ENCODE assay signal across 1 cellular context in the genomic region with DNA sequence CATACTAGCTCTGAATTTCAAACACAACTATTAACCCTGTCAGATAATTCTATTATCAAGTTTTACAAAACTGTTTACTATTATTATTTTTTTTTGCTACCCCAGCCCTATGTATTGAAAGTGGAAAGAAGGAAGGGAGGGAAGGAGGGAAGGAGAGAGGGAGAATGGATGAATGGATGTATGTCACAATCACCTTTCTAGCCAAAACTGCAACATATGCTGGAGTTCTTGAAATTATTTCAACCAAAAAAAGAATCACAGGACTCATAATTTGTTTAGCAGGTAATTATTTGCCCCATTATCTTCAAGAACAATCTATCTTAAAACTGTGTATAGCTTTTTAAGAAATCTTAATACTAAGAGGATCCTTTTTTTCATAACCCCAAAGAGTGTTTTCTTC.
TF ChIP-seq lines count a peak whose summit lies in the region.

No MANE protein-coding gene starts in this region.

TF ChIP-seq in WTC11, 78 proteins besides CTCF, POLR2A, EP300 and RAD21 (continued from another document):
- TF ChIP-seq, protein P1, sequence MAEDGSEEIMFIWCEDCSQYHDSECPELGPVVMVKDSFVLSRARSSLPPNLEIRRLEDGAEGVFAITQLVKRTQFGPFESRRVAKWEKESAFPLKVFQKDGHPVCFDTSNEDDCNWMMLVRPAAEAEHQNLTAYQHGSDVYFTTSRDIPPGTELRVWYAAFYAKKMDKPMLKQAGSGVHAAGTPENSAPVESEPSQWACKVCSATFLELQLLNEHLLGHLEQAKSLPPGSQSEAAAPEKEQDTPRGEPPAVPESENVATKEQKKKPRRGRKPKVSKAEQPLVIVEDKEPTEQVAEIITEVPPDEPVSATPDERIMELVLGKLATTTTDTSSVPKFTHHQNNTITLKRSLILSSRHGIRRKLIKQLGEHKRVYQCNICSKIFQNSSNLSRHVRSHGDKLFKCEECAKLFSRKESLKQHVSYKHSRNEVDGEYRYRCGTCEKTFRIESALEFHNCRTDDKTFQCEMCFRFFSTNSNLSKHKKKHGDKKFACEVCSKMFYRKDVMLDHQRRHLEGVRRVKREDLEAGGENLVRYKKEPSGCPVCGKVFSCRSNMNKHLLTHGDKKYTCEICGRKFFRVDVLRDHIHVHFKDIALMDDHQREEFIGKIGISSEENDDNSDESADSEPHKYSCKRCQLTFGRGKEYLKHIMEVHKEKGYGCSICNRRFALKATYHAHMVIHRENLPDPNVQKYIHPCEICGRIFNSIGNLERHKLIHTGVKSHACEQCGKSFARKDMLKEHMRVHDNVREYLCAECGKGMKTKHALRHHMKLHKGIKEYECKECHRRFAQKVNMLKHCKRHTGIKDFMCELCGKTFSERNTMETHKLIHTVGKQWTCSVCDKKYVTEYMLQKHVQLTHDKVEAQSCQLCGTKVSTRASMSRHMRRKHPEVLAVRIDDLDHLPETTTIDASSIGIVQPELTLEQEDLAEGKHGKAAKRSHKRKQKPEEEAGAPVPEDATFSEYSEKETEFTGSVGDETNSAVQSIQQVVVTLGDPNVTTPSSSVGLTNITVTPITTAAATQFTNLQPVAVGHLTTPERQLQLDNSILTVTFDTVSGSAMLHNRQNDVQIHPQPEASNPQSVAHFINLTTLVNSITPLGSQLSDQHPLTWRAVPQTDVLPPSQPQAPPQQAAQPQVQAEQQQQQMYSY (CRISPR knock-in tag; IDR thresholded peaks at IDR 0.05), result no peak
- TF ChIP-seq RELA (CRISPR knock-in tag; IDR thresholded peaks at IDR 0.05; ENCODE audit: borderline replicate concordance) (no peak), ZBTB21 (CRISPR knock-in tag; IDR thresholded peaks at IDR 0.05; ENCODE audit: borderline replicate concordance) (no peak), SMAD4 (CRISPR knock-in tag; IDR thresholded peaks at IDR 0.05) (no peak), GTF2I (CRISPR knock-in tag; conservative IDR thresholded peaks at IDR 0.05) (no peak), CBFB (CRISPR knock-in tag; IDR thresholded peaks at IDR 0.05; ENCODE audit: low read depth) (no peak), MXD4 (CRISPR knock-in tag; IDR thresholded peaks at IDR 0.05; ENCODE audit: borderline replicate concordance) (no peak), TEAD4 (CRISPR knock-in tag; IDR thresholded peaks at IDR 0.05) (no peak), ZNF138 (CRISPR knock-in tag; conservative IDR thresholded peaks at IDR 0.05) (no peak), JAZF1 (CRISPR knock-in tag; IDR thresholded peaks at IDR 0.05) (no peak)
- TF ChIP-seq, protein P2, sequence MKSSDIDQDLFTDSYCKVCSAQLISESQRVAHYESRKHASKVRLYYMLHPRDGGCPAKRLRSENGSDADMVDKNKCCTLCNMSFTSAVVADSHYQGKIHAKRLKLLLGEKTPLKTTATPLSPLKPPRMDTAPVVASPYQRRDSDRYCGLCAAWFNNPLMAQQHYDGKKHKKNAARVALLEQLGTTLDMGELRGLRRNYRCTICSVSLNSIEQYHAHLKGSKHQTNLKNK (CRISPR knock-in tag; IDR thresholded peaks at IDR 0.05), result no peak
- TF ChIP-seq, protein P3, sequence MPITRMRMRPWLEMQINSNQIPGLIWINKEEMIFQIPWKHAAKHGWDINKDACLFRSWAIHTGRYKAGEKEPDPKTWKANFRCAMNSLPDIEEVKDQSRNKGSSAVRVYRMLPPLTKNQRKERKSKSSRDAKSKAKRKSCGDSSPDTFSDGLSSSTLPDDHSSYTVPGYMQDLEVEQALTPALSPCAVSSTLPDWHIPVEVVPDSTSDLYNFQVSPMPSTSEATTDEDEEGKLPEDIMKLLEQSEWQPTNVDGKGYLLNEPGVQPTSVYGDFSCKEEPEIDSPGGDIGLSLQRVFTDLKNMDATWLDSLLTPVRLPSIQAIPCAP (CRISPR knock-in tag; IDR thresholded peaks at IDR 0.05), result no peak
- TF ChIP-seq, protein P4, sequence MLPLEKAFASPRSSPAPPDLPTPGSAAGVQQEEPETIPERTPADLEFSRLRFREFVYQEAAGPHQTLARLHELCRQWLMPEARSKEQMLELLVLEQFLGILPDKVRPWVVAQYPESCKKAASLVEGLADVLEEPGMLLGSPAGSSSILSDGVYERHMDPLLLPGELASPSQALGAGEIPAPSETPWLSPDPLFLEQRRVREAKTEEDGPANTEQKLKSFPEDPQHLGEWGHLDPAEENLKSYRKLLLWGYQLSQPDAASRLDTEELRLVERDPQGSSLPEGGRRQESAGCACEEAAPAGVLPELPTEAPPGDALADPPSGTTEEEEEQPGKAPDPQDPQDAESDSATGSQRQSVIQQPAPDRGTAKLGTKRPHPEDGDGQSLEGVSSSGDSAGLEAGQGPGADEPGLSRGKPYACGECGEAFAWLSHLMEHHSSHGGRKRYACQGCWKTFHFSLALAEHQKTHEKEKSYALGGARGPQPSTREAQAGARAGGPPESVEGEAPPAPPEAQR (CRISPR knock-in tag; IDR thresholded peaks at IDR 0.05), result no peak
- TF ChIP-seq, protein P5, sequence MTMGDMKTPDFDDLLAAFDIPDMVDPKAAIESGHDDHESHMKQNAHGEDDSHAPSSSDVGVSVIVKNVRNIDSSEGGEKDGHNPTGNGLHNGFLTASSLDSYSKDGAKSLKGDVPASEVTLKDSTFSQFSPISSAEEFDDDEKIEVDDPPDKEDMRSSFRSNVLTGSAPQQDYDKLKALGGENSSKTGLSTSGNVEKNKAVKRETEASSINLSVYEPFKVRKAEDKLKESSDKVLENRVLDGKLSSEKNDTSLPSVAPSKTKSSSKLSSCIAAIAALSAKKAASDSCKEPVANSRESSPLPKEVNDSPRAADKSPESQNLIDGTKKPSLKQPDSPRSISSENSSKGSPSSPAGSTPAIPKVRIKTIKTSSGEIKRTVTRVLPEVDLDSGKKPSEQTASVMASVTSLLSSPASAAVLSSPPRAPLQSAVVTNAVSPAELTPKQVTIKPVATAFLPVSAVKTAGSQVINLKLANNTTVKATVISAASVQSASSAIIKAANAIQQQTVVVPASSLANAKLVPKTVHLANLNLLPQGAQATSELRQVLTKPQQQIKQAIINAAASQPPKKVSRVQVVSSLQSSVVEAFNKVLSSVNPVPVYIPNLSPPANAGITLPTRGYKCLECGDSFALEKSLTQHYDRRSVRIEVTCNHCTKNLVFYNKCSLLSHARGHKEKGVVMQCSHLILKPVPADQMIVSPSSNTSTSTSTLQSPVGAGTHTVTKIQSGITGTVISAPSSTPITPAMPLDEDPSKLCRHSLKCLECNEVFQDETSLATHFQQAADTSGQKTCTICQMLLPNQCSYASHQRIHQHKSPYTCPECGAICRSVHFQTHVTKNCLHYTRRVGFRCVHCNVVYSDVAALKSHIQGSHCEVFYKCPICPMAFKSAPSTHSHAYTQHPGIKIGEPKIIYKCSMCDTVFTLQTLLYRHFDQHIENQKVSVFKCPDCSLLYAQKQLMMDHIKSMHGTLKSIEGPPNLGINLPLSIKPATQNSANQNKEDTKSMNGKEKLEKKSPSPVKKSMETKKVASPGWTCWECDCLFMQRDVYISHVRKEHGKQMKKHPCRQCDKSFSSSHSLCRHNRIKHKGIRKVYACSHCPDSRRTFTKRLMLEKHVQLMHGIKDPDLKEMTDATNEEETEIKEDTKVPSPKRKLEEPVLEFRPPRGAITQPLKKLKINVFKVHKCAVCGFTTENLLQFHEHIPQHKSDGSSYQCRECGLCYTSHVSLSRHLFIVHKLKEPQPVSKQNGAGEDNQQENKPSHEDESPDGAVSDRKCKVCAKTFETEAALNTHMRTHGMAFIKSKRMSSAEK (CRISPR knock-in tag; IDR thresholded peaks at IDR 0.05; ENCODE audit: borderline replicate concordance), result no peak
- TF ChIP-seq, protein P6, sequence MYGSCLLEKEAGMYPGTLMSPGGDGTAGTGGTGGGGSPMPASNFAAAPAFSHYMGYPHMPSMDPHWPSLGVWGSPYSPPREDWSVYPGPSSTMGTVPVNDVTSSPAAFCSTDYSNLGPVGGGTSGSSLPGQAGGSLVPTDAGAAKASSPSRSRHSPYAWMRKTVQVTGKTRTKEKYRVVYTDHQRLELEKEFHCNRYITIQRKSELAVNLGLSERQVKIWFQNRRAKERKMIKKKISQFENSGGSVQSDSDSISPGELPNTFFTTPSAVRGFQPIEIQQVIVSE (CRISPR knock-in tag; IDR thresholded peaks at IDR 0.05; ENCODE audit: borderline replicate concordance), result no peak
- TF ChIP-seq, protein P7, sequence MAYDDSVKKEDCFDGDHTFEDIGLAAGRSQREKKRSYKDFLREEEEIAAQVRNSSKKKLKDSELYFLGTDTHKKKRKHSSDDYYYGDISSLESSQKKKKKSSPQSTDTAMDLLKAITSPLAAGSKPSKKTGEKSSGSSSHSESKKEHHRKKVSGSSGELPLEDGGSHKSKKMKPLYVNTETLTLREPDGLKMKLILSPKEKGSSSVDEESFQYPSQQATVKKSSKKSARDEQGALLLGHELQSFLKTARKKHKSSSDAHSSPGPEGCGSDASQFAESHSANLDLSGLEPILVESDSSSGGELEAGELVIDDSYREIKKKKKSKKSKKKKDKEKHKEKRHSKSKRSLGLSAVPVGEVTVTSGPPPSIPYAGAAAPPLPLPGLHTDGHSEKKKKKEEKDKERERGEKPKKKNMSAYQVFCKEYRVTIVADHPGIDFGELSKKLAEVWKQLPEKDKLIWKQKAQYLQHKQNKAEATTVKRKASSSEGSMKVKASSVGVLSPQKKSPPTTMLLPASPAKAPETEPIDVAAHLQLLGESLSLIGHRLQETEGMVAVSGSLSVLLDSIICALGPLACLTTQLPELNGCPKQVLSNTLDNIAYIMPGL (CRISPR knock-in tag; IDR thresholded peaks at IDR 0.05), result no peak
- TF ChIP-seq, protein P8, sequence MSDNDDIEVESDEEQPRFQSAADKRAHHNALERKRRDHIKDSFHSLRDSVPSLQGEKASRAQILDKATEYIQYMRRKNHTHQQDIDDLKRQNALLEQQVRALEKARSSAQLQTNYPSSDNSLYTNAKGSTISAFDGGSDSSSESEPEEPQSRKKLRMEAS (CRISPR knock-in tag; IDR thresholded peaks at IDR 0.05), result no peak
